2 cellular contexts compared by ENCODE assay signal in the genomic region with DNA sequence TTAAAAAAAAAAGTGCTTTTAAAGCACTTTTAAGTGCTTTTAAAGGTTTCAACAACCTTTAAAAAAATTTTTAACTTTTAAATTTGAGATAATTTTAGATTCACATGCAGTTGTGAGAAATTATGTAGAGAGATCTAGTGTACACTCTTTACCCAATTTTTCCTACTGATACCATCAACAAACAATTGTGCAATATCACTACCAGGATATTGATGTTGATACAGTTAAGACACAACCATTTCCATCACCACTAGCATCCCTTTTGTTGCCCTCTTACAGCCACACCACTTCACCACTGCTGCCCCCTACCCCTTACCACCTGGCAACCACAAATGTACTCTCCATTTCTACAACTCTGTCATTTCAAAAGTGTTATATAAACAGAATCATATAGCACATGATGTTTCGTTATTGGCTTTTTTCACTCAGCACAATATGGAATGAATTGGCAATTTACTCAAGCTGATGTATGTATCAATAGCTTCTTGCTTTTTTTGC.
TF ChIP-seq lines count a peak whose summit lies in the region.

No MANE protein-coding gene starts in this region.

TF ChIP-seq in IMR-90, 13 proteins besides CTCF, POLR2A, EP300 and RAD21:
- TF ChIP-seq FOS (IDR thresholded peaks at IDR 0.05; ENCODE audit: low read depth, low read length) (no peak), CEBPB (IDR thresholded peaks at IDR 0.05; ENCODE audit: low read depth, low read length) (peak; percentile 69)

TF ChIP-seq in K562, 482 proteins besides CTCF, POLR2A, EP300 and RAD21:
- TF ChIP-seq CEBPG (CRISPR knock-in tag; IDR thresholded peaks at IDR 0.05) (no peak), CEBPG (tag; conservative IDR thresholded peaks at IDR 0.05 in 1 of 2, IDR thresholded peaks at IDR 0.05 in 1 of 2) (0 out of 4 replicates have a peak, but pooled peaks of 1 of the 2 experiments have one; percentile 17), SREBF2 (CRISPR knock-in tag; IDR thresholded peaks at IDR 0.05) (no peak), CEBPB (tag; IDR thresholded peaks at IDR 0.05) (0 out of 2 replicates have a peak, but pooled peaks have one; percentile 22)
